ENCODE assay signal across 9 cellular contexts in genomic region chr11:72037554-72038311, GRCh38. TPM values are rescaled to one million over a fixed set of nuclear protein-coding genes. Genes with fewer than 3 reads are reported as not detected.
DNase-seq lines count a peak whose midpoint lies in the region; ATAC-seq and TF ChIP-seq lines count a peak whose summit lies in the region.
"Had no signal": no experiment of that assay in that cellular context is flagged by ENCODE, and none has a peak within 500 bp of the region (broad histone marks: within the 10 kb centered on the region; RNA-seq: fewer than 3 reads in every experiment).

No MANE protein-coding gene starts in this region.

- peaks cover 64 to 86% (median 74%) of the 10 kb centered on the region in 10 experiments for H3K4me1 ChIP-seq in BLaER1 treated with 17β-estradiol and CSF1 and Interleukin-3, amounts not matched to agents 10 nM and 100 nM

- no peaks in the 10 kb centered on the region for H3K9me2 ChIP-seq in neural cell (ENCODE audit: insufficient read depth, low read length)

- no peak overlapping the region for H3K27ac Mint-ChIP-seq in stimulated activated effector memory CD8-positive, alpha-beta T cell treated with anti-CD3 and anti-CD28 coated beads, Interleukin-12 subunit alpha, Interleukin-12 subunit beta, amount 100 ng/mL, for 72 hours

- peaks cover 59% of the 10 kb centered on the region for H3K79me2 ChIP-seq in neural cell (replicated peaks; ENCODE audit: insufficient read depth, low read length)

- peaks cover 30% of the 10 kb centered on the region for H3K4me1 Mint-ChIP-seq in stimulated activated effector memory CD8-positive, alpha-beta T cell treated with anti-CD3 and anti-CD28 coated beads, Interleukin-12 subunit alpha, Interleukin-12 subunit beta, amount 100 ng/mL, for 72 hours

- no peak for TF ChIP-seq EP300 in neural cell (conservative IDR thresholded peaks at IDR 0.05; ENCODE audit: poor library complexity, severe bottlenecking)

- peak overlapping the region in 8 of 10 experiments; percentile 63 to 77 (median 71); a peak in 14 of 20 replicates for H3K4me3 ChIP-seq in BLaER1 treated with 17β-estradiol and CSF1 and Interleukin-3, amounts not matched to agents 10 nM and 100 nM
- H3K4me3 ChIP-seq in neural cell (ENCODE audit: low read length): peak overlapping the region; percentile 67

- H3K4me2 ChIP-seq in BLaER1 treated with 17β-estradiol and CSF1 and Interleukin-3, amounts not matched to agents 10 nM and 100 nM: peak overlapping the region; percentile 93 to 99 (median 98)
- peak overlapping the region; percentile 86 for H3K4me2 ChIP-seq in neural cell (ENCODE audit: low read length)

- H3F3A ChIP-seq in neural cell (ENCODE audit: insufficient read depth, low read length, poor library complexity, severe bottlenecking): peaks cover 7% of the 10 kb centered on the region

- no peaks in the 10 kb centered on the region for H3K9me3 ChIP-seq in BLaER1 treated with 17β-estradiol and CSF1 and Interleukin-3, amounts not matched to agents 10 nM and 100 nM (replicated peaks in 1 of 11)
- H3K9me3 ChIP-seq in neural cell (ENCODE audit: low read length): no peaks in the 10 kb centered on the region

- DNase-seq in NCI-H146 treated with DMSO at 0.1 percent for 48 hours (lab: John Stamatoyannopoulos, UW; ENCODE audit: unreplicated experiment) (peak; percentile 8), dedifferentiated amniotic fluid mesenchymal stem cell (ENCODE audit: extremely low spot score) (peak; percentile 19), NCI-H526 (lab: John Stamatoyannopoulos, UW) (no peak)
- DNase-seq in stimulated activated effector memory CD8-positive, alpha-beta T cell treated with anti-CD3 and anti-CD28 coated beads, Interleukin-12 subunit alpha, Interleukin-12 subunit beta, amount 100 ng/mL, for 72 hours (ENCODE audit: low spot score in 2 of 2): no peak
- no peak for DNase-seq in activated naive CD4-positive, alpha-beta T cell (lab: John Stamatoyannopoulos, UW)
- DNase-seq in activated CD4-positive, alpha-beta T cell treated with anti-CD3 and anti-CD28 coated beads, Interleukin-2, amount 50 U/mL, for 4 hours: no peak
- DNase-seq: foreskin keratinocyte had no signal

- peaks cover 35 to 42% (median 39%) of the 10 kb centered on the region in 11 experiments for H3K36me3 ChIP-seq in BLaER1 treated with 17β-estradiol and CSF1 and Interleukin-3, amounts not matched to agents 10 nM and 100 nM
- H3K36me3 ChIP-seq in neural cell (ENCODE audit: insufficient read depth, low read length): peaks cover 14% of the 10 kb centered on the region

- peak overlapping the region; percentile 81 to 92 (median 90); a peak in 20 of 22 replicates for H3K9ac ChIP-seq in BLaER1 treated with 17β-estradiol and CSF1 and Interleukin-3, amounts not matched to agents 10 nM and 100 nM
- peak overlapping the region; percentile 94 for H3K9ac ChIP-seq in neural cell (ENCODE audit: low read length)

- TF ChIP-seq CTCF in neural cell (IDR thresholded peaks at IDR 0.05; ENCODE audit: poor library complexity, severe bottlenecking): no peak

- peaks cover 14 to 65% (median 43%) of the 10 kb centered on the region in 11 experiments; a peak in 18 of 22 replicates for H4K20me1 ChIP-seq in BLaER1 treated with 17β-estradiol and CSF1 and Interleukin-3, amounts not matched to agents 10 nM and 100 nM
- H4K20me1 ChIP-seq in neural cell (ENCODE audit: insufficient read depth): no peaks in the 10 kb centered on the region

- no peak overlapping the region for H2AFZ ChIP-seq in neural cell (ENCODE audit: low read depth, low read length)

- H3K9me3 Mint-ChIP-seq in stimulated activated effector memory CD8-positive, alpha-beta T cell treated with anti-CD3 and anti-CD28 coated beads, Interleukin-12 subunit alpha, Interleukin-12 subunit beta, amount 100 ng/mL, for 72 hours: no peaks in the 10 kb centered on the region

- peak overlapping the region in 10 of 11 experiments; percentile 84 to 93 (median 90); a peak in 19 of 22 replicates for H3K27ac ChIP-seq in BLaER1 treated with 17β-estradiol and CSF1 and Interleukin-3, amounts not matched to agents 10 nM and 100 nM
- peak overlapping the region; percentile 99 for H3K27ac ChIP-seq in neural cell (ENCODE audit: low read length)
- H3K27ac ChIP-seq: foreskin keratinocyte had no signal

- H3K4me3 Mint-ChIP-seq in stimulated activated effector memory CD8-positive, alpha-beta T cell treated with anti-CD3 and anti-CD28 coated beads, Interleukin-12 subunit alpha, Interleukin-12 subunit beta, amount 100 ng/mL, for 72 hours: no peak overlapping the region

- TF ChIP-seq RAD21 in neural cell (conservative IDR thresholded peaks at IDR 0.05): no peak

- peaks cover 35% of the 10 kb centered on the region for H3K36me3 Mint-ChIP-seq in stimulated activated effector memory CD8-positive, alpha-beta T cell treated with anti-CD3 and anti-CD28 coated beads, Interleukin-12 subunit alpha, Interleukin-12 subunit beta, amount 100 ng/mL, for 72 hours

- ATAC-seq in stimulated activated effector memory CD8-positive, alpha-beta T cell treated with anti-CD3 and anti-CD28 coated beads, Interleukin-12 subunit alpha, Interleukin-12 subunit beta, amount 100 ng/mL, for 72 hours: no peak
- ATAC-seq: foreskin keratinocyte had no signal

- H3K27me3 ChIP-seq in BLaER1 treated with 17β-estradiol and CSF1 and Interleukin-3, amounts not matched to agents 10 nM and 100 nM: no peaks in the 10 kb centered on the region
- H3K27me3 ChIP-seq in neural cell (ENCODE audit: insufficient read depth, low read depth, low read length): no peaks in the 10 kb centered on the region
- H3K27me3 ChIP-seq: foreskin keratinocyte had no signal

TF ChIP-seq in neural cell, 6 proteins besides CTCF, POLR2A, EP300 and RAD21:
- TF ChIP-seq REST (IDR thresholded peaks at IDR 0.05; ENCODE audit: borderline replicate concordance) (no peak), TAF1 (IDR thresholded peaks at IDR 0.05; ENCODE audit: low read depth) (no peak), EZH2 (IDR thresholded peaks at IDR 0.05; ENCODE audit: borderline replicate concordance, insufficient read depth, low read length, poor library complexity, severe bottlenecking) (no peak), MXI1 (conservative IDR thresholded peaks at IDR 0.05; ENCODE audit: poor library complexity, severe bottlenecking) (no peak), SMC3 (conservative IDR thresholded peaks at IDR 0.05; ENCODE audit: poor library complexity) (no peak), POLR2AphosphoS5 (IDR thresholded peaks at IDR 0.05) (no peak)

RNA-seq across cellular contexts. Expression of gene IL18BP, which starts 39.0 kb away (rescaled TPM):
- 3.1 and 3.2 TPM in 2 replicates for polyA plus RNA-seq in neural cell
- polyA minus RNA-seq in neural cell: 8.0 TPM in 2 replicates

RNA-seq across cellular contexts. Expression of gene NUMA1, which starts 42.6 kb away (rescaled TPM):
- 116 and 157 TPM in 2 replicates for polyA plus RNA-seq in neural cell
- polyA minus RNA-seq in neural cell: 247 and 307 TPM in 2 replicates

RNA-seq across cellular contexts. Expression of gene LRRC51, which starts 42.9 kb away (rescaled TPM):
- polyA plus RNA-seq in neural cell: 20.8 and 21.3 TPM in 2 replicates
- 8.0 and 10.1 TPM in 2 replicates for polyA minus RNA-seq in neural cell

Comparison
In these comparisons a context has a peak if more than half of its experiments do, and no peak if none do; other contexts are left out.
1. DNase-seq: peak in NCI-H146 treated with DMSO at 0.1 percent for 48 hours (single experiment) and dedifferentiated amniotic fluid mesenchymal stem cell (single experiment); none in stimulated activated effector memory CD8-positive, alpha-beta T cell treated with anti-CD3 and anti-CD28 coated beads, Interleukin-12 subunit alpha, Interleukin-12 subunit beta, amount 100 ng/mL, for 72 hours (0 of 2), activated naive CD4-positive, alpha-beta T cell (0 of 4), activated CD4-positive, alpha-beta T cell treated with anti-CD3 and anti-CD28 coated beads, Interleukin-2, amount 50 U/mL, for 4 hours (0 of 2) and NCI-H526 (0 of 2).